23 cellular contexts compared by ENCODE assay signal in genomic region chr12:22731231-22731630, GRCh38.
"Had no signal": no experiment of that assay in that cellular context is flagged by ENCODE, and none has a peak within 500 bp of the region (broad histone marks: within the 10 kb centered on the region; RNA-seq: fewer than 3 reads in every experiment).

No MANE protein-coding gene starts in this region.

- H3K27ac ChIP-seq: body of pancreas, cardiac muscle cell, left lung, pancreas, psoas muscle, tibial nerve, VCaP had no signal

- H3K4me3 ChIP-seq: body of pancreas, cardiac muscle cell, left lung, pancreas, psoas muscle, tibial nerve had no signal

- H3K9me3 ChIP-seq: body of pancreas, left lung, pancreas, psoas muscle, tibial nerve had no signal

- H3K4me1 ChIP-seq: body of pancreas, pancreas, psoas muscle had no signal

- DNase-seq: activated CD4-positive, alpha-beta T cell treated with anti-CD3 and anti-CD28 coated beads, Interleukin-2, amount 10 ng/mL, durations not matched to agents 7 days and 5 days; activated CD8-positive, alpha-beta memory T cell treated with anti-CD3 and anti-CD28 coated beads, Interleukin-2, amount 10 ng/mL, durations not matched to agents 7 days and 5 days; activated CD8-positive, alpha-beta T cell treated with anti-CD3 and anti-CD28 coated beads for 36 hours; activated effector memory CD4-positive, alpha-beta T cell treated with anti-CD3 and anti-CD28 coated beads, Interleukin-2, amount 50 U/mL, for 16 hours; activated naive CD4-positive, alpha-beta T cell treated with anti-CD3 and anti-CD28 coated beads, Interleukin-2, amount 50 U/mL, for 16 hours; activated naive CD8-positive, alpha-beta T cell treated with anti-CD3 and anti-CD28 coated beads, Interleukin-2, amount 50 U/mL, for 24 hours; activated T-cell treated with anti-CD3 and anti-CD28 coated beads for 4 hours; body of pancreas; cortex of kidney; erythroblast; glutamatergic neuron; hippocampal formation; left lung; natural killer cell; pancreas; psoas muscle; right cardiac atrium; stimulated activated CD4-positive, alpha-beta T cell treated with anti-CD3 and anti-CD28 coated beads, Interleukin-12 subunit alpha, Interleukin-12 subunit beta, amount 100 ng/mL, for 4 hours; stimulated activated CD4-positive, alpha-beta T cell treated with anti-CD3 and anti-CD28 coated beads, Interleukin-1b, Interleukin-23, amount 100 ng/mL, for 48 hours; T-helper 2 cell had no signal

- H3K27me3 ChIP-seq: body of pancreas, cardiac muscle cell, left lung, pancreas, tibial nerve had no signal

- H3K36me3 ChIP-seq: cardiac muscle cell, left lung, pancreas, tibial nerve had no signal
